10 cellular contexts compared by ENCODE assay signal in genomic region chr17:78780335-78780734, GRCh38. TPM values are rescaled to one million over a fixed set of nuclear protein-coding genes. Genes with fewer than 3 reads are reported as not detected.
A peak's percentile ranks its signal among the peaks of the same experiment; 100 is the strongest.
DNase-seq lines count a peak whose midpoint lies in the region; ATAC-seq, FAIRE-seq and TF ChIP-seq lines count a peak whose summit lies in the region.
"Had no signal": no experiment of that assay in that cellular context is flagged by ENCODE, and none has a peak within 500 bp of the region (broad histone marks: within the 10 kb centered on the region; RNA-seq: fewer than 3 reads in every experiment).

No MANE protein-coding gene starts in this region.

- H3K27me3 Mint-ChIP-seq in IgD-negative memory B cell = no peaks in the 10 kb centered on the region
- no peaks in the 10 kb centered on the region for H3K27me3 Mint-ChIP-seq in natural killer cell (ENCODE audit: low read depth in 2 of 2)

- no peak for TF ChIP-seq POLR2A in K562 (conservative IDR thresholded peaks at IDR 0.05)

- H3K27ac ChIP-seq in C4-2B = peak overlapping the region; percentile 95
- peak overlapping the region; percentile 38; the same call in 2 of the 3 replicates for H3K27ac ChIP-seq in K562 (ENCODE audit: extremely low read depth, low read depth, low read length)

- WGBS in K562 (ENCODE audit: insufficient coverage, low coverage, missing lambda C conversion rate) = 77% methylated on average over 6 of the region's 6 CpGs

- H3K4me1 ChIP-seq in K562 (replicated peaks in 1 of 2; ENCODE audit: control insufficient read depth in 2 of 2, insufficient read depth in 2 of 2, low read length in 2 of 2) = peaks cover 35 to 52% of the 10 kb centered on the region in 2 experiments

- H3K9ac ChIP-seq in K562 (ENCODE audit: insufficient read depth in 1 of 2, low read depth in 2 of 2, low read length in 2 of 2) = peak overlapping the region in 1 of 2 experiments; percentile 83; a peak in 1 of 4 replicates

- H3K27me3 ChIP-seq in K562 (ENCODE audit: control insufficient read depth in 2 of 2, insufficient read depth in 2 of 2, low read length in 2 of 2) = no peaks in the 10 kb centered on the region

- no peak for TF ChIP-seq CTCF in C4-2B (conservative IDR thresholded peaks at IDR 0.05)
- no peak for TF ChIP-seq CTCF in K562 (IDR thresholded peaks at IDR 0.05 in 2 of 3, conservative IDR thresholded peaks at IDR 0.05 in 1 of 3; ENCODE audit: insufficient read depth in 2 of 3, low read depth in 1 of 3, low read length in 3 of 3)
- TF ChIP-seq CTCF in natural killer cell (IDR thresholded peaks at IDR 0.05) = no peak

- DNase-seq in K562 (ENCODE audit: extremely low read depth in 1 of 4, low spot score in 3 of 4) (no peak), natural killer cell (no peak), H4 (ENCODE audit: low spot score) (no peak), NCI-H1048 (lab: John Stamatoyannopoulos, UW) (no peak)
- DNase-seq in activated effector memory CD4-positive, alpha-beta T cell treated with anti-CD3 and anti-CD28 coated beads, Interleukin-2, amount 50 U/mL, for 16 hours = no peak
- DNase-seq: NCI-H1092 treated with DMSO at 0.1 percent for 48 hours had no signal

- H2AFZ ChIP-seq in K562 (ENCODE audit: low read depth, low read length) = no peak overlapping the region

- CTCF ChIA-PET in K562 (lab: Yijun Ruan, JAX; ENCODE audit: low intra/inter-chr PET ratio) = interaction anchor here (0.7 kb wide), 1 partner anchor 334 kb away, joined by 4 read pairs; no protein-coding TSS in a partner anchor

- FAIRE-seq in K562 (lab: Jason Lieb, UNC) = no peak

- H3K4me2 ChIP-seq in K562 (ENCODE audit: insufficient read depth, low read length) = peak overlapping the region; percentile 10

- peaks cover 53% of the 10 kb centered on the region for H3K79me2 ChIP-seq in K562 (ENCODE audit: control insufficient read depth, insufficient read depth, low read length)

- H3K36me3 ChIP-seq in K562 (ENCODE audit: control insufficient read depth, insufficient read depth, low read length) = peaks cover 3% of the 10 kb centered on the region; the same call in 2 of the 3 replicates

- TF ChIP-seq RAD21 in K562 (CRISPR knock-in tag; conservative IDR thresholded peaks at IDR 0.05 in 1 of 2, IDR thresholded peaks at IDR 0.05 in 1 of 2) = no peak

- intact Hi-C loops in K562 (cut with micrococcal nuclease) (loop anchor here (5.0 kb wide), 1 partner anchor 33 kb away; no protein-coding TSS in a partner anchor), natural killer cell (cut with micrococcal nuclease) (no loop called here)

- in situ Hi-C loops in K562 (cut with MboI) = no loop called here

- BruUV-seq in K562 (replicated peaks; lab: Mats Ljungman, UMichigan) = no TSS peak

- H3K9me3 Mint-ChIP-seq in IgD-negative memory B cell (no peaks in the 10 kb centered on the region), natural killer cell (no peaks in the 10 kb centered on the region)

- no peak for TF ChIP-seq EP300 in K562 (IDR thresholded peaks at IDR 0.05; ENCODE audit: low read length)

- no peak for ATAC-seq in K562
- ATAC-seq in natural killer cell = no peak
- ATAC-seq in GM18858 (IDR thresholded peaks at IDR 0.05; ENCODE audit: unreplicated experiment) = no peak

- no peaks in the 10 kb centered on the region for H3K9me3 ChIP-seq in K562 (replicated peaks; ENCODE audit: control insufficient read depth, insufficient read depth, low read depth, low read length)
- H3K9me3 ChIP-seq: HAP-1 had no signal

- H3K4me3 ChIP-seq in K562 = no peak overlapping the region

- H3K36me3 Mint-ChIP-seq in IgD-negative memory B cell (peaks cover 2% of the 10 kb centered on the region), natural killer cell (no peaks in the 10 kb centered on the region)

- 0 out of 2 replicates have a peak, but pooled peaks cover 3% of the 10 kb centered on the region for H4K20me1 ChIP-seq in K562 (replicated peaks; ENCODE audit: control insufficient read depth, insufficient read depth, low read length)

- H3K27ac Mint-ChIP-seq in IgD-negative memory B cell (peak overlapping the region; percentile 76 to 98 (median 93)), natural killer cell (peak overlapping the region in 1 of 2 donors; percentile 100)

- H3K4me3 Mint-ChIP-seq in IgD-negative memory B cell = peak overlapping the region; percentile 85 to 95 (median 90)
- peak overlapping the region; percentile 98 for H3K4me3 Mint-ChIP-seq in natural killer cell

- H3K4me1 Mint-ChIP-seq in IgD-negative memory B cell (peaks cover 29 to 30% (median 30%) of the 10 kb centered on the region in 3 donors), natural killer cell (peaks cover 46 to 59% of the 10 kb centered on the region in 2 donors)

- POLR2A ChIA-PET in K562 (lab: Yijun Ruan, JAX) = interaction anchor here (0.6 to 1.2 kb wide), 4 partner anchors 9 to 75 kb away, joined by 3 to 5 read pairs (median 3); no protein-coding TSS in a partner anchor

- no peaks in the 10 kb centered on the region for H3K9me1 ChIP-seq in K562 (ENCODE audit: control insufficient read depth, insufficient read depth, low read length)

TF ChIP-seq in K562, 482 proteins besides CTCF, POLR2A, EP300 and RAD21 (continues in another document):
- TF ChIP-seq NR2F6 (CRISPR knock-in tag; IDR thresholded peaks at IDR 0.05) = no peak
- TF ChIP-seq ZNF668 (CRISPR knock-in tag; IDR thresholded peaks at IDR 0.05) = no peak
- no peak for TF ChIP-seq ARID4B (CRISPR knock-in tag; IDR thresholded peaks at IDR 0.05)
- TF ChIP-seq SIRT6 (IDR thresholded peaks at IDR 0.05; ENCODE audit: low read depth, low read length) = no peak
- TF ChIP-seq HNRNPUL1 (IDR thresholded peaks at IDR 0.05; ENCODE audit: low read length) = no peak

RNA-seq across cellular contexts. Expression of gene CYTH1, which starts 1.7 kb away (rescaled TPM):
- polyA plus RNA-seq in IgD-negative memory B cell (210 TPM), K562 (2011; rRNA removed) (16.1 and 16.5 TPM in 2 replicates), K562 (2014; fragmentation: Illumina TruSeq; extraction: Trizol) (20.5 and 24.1 TPM in 2 replicates), K562 (2014; fragmentation: Nextera tagmentation; extraction: Ambion mirVana) (under 1 TPM; 0.52 to 0.70 TPM), K562 (2014; rRNA removed) (25.1 and 25.4 TPM in 2 replicates)
- total RNA-seq in K562 (2011; cell fraction: chromatin; rRNA removed; ENCODE audit: low replicate concordance) = 59.2 and 70.8 TPM in 2 replicates
- 27.7 and 37.1 TPM in 2 replicates for total RNA-seq in K562 (2011; cell fraction: nucleolus; rRNA removed)
- total RNA-seq in K562 (2011; cell fraction: nucleoplasm; rRNA removed) = 34.9 and 43.7 TPM in 2 replicates
- total RNA-seq in K562 (2014; rRNA removed) (15.0 and 15.1 TPM in 2 replicates), K562 (2014; rRNA removed; fragmentation: Illumina TruSeq; extraction: Trizol) (16.8 and 18.3 TPM in 2 replicates), K562 (2015; rRNA removed; fragmentation: Illumina TruSeq; extraction: Trizol) (19.6 and 21.2 TPM in 2 replicates), K562 (2021) (24.4 and 27.7 TPM in 2 replicates), natural killer cell (100 to 1,000 TPM; 437 to 514 (median 457) TPM)
- 14.2 and 14.9 TPM in 2 replicates for polyA plus RNA-seq in K562 (2011; cell fraction: cytosol; rRNA removed)
- polyA plus RNA-seq in K562 (2011; cell fraction: nucleus; rRNA removed) = 71.2 and 83.3 TPM in 2 replicates
- polyA plus RNA-seq in K562 (2012) = 17.4 and 27.1 TPM in 2 replicates
- polyA minus RNA-seq in K562 (2011; rRNA and poly(A)+ RNA removed) = 12.2 and 12.3 TPM in 2 replicates
- 6.5 and 8.0 TPM in 2 replicates for polyA minus RNA-seq in K562 (2011; cell fraction: cytosol; rRNA and poly(A)+ RNA removed)
- polyA minus RNA-seq in K562 (2011; cell fraction: nucleus; rRNA and poly(A)+ RNA removed) = 12.8 and 20.0 TPM in 2 replicates
- total RNA-seq in H4 (2014; rRNA removed; shearing (Covaris generic)) = 8.0 and 9.7 TPM in 2 replicates

Comparison
In these comparisons a context has a peak if more than half of its experiments do, and no peak if none do; other contexts are left out.
1. RNA of gene CYTH1, which starts 1.7 kb away (total RNA-seq): 437 to 514 TPM in natural killer cell; 15.0 to 70.8 TPM in K562 and 8.0 to 9.7 TPM in H4; every median in the first group is over 4 times any median in the second.